In genomic region chr15:72939855-72940631, GRCh38 we compare ENCODE assay signal across 21 cellular contexts.
"Had no signal": no experiment of that assay in that cellular context is flagged by ENCODE, and none has a peak within 500 bp of the region (broad histone marks: within the 10 kb centered on the region; RNA-seq: fewer than 3 reads in every experiment).

No MANE protein-coding gene starts in this region.

- H3K27ac Mint-ChIP-seq: activated naive CD8-positive, alpha-beta T cell; effector memory CD8-positive, alpha-beta T cell; mesothelial cell of epicardium; stimulated activated memory B cell treated with anti-CD40 and anti-IgM and Interleukin-4, amounts not matched to agents 10 μg/mL and 1 μg/mL and 100 μg/mL, for 72 hours had no signal

- H3K27ac ChIP-seq: cardiac muscle cell, hepatocyte, psoas muscle, right lobe of liver, thoracic aorta, upper lobe of left lung, WERI-Rb-1 had no signal

- H3K9me3 ChIP-seq: psoas muscle, right lobe of liver, thoracic aorta, upper lobe of left lung had no signal

- H3K4me1 ChIP-seq: psoas muscle, right lobe of liver, upper lobe of left lung had no signal

- H3K4me1 Mint-ChIP-seq: mesothelial cell of epicardium; neural crest cell; stimulated activated memory B cell treated with anti-CD40 and anti-IgM and Interleukin-4, amounts not matched to agents 10 μg/mL and 1 μg/mL and 100 μg/mL, for 72 hours had no signal

- H3K9me3 Mint-ChIP-seq: effector memory CD8-positive, alpha-beta T cell; mesothelial cell of epicardium; neural crest cell; stimulated activated memory B cell treated with anti-CD40 and anti-IgM and Interleukin-4, amounts not matched to agents 10 μg/mL and 1 μg/mL and 100 μg/mL, for 72 hours had no signal

- H3K4me3 ChIP-seq: cardiac muscle cell, hepatocyte, lung, psoas muscle, right lobe of liver, smooth muscle cell, thoracic aorta, upper lobe of left lung had no signal

- H3K4me3 Mint-ChIP-seq: activated naive CD8-positive, alpha-beta T cell; effector memory CD8-positive, alpha-beta T cell; mesothelial cell of epicardium; neural crest cell; stimulated activated memory B cell treated with anti-CD40 and anti-IgM and Interleukin-4, amounts not matched to agents 10 μg/mL and 1 μg/mL and 100 μg/mL, for 72 hours had no signal

- DNase-seq: activated CD4-positive, alpha-beta T cell treated with anti-CD3 and anti-CD28 coated beads for 1 hour; activated CD4-positive, alpha-beta T cell treated with anti-CD3 and anti-CD28 coated beads, Interleukin-2, amount 50 U/mL, for 48 hours; activated gamma-delta T cell; effector memory CD8-positive, alpha-beta T cell; foreskin fibroblast; islet precursor cell; psoas muscle; right lobe of liver; stimulated activated CD4-positive, alpha-beta T cell treated with anti-CD3 and anti-CD28 coated beads, Interleukin-4, amount 100 ng/mL, for 4 hours; SW 1271; upper lobe of left lung; WERI-Rb-1 had no signal

- H3K36me3 ChIP-seq: cardiac muscle cell, right lobe of liver, thoracic aorta, upper lobe of left lung, WERI-Rb-1 had no signal

- H3K27me3 ChIP-seq: cardiac muscle cell, hepatocyte, right lobe of liver, upper lobe of left lung had no signal

- H3K36me3 Mint-ChIP-seq: activated naive CD8-positive, alpha-beta T cell; mesothelial cell of epicardium; stimulated activated memory B cell treated with anti-CD40 and anti-IgM and Interleukin-4, amounts not matched to agents 10 μg/mL and 1 μg/mL and 100 μg/mL, for 72 hours had no signal
